ENCODE assay signal across 8 cellular contexts in the genomic region with DNA sequence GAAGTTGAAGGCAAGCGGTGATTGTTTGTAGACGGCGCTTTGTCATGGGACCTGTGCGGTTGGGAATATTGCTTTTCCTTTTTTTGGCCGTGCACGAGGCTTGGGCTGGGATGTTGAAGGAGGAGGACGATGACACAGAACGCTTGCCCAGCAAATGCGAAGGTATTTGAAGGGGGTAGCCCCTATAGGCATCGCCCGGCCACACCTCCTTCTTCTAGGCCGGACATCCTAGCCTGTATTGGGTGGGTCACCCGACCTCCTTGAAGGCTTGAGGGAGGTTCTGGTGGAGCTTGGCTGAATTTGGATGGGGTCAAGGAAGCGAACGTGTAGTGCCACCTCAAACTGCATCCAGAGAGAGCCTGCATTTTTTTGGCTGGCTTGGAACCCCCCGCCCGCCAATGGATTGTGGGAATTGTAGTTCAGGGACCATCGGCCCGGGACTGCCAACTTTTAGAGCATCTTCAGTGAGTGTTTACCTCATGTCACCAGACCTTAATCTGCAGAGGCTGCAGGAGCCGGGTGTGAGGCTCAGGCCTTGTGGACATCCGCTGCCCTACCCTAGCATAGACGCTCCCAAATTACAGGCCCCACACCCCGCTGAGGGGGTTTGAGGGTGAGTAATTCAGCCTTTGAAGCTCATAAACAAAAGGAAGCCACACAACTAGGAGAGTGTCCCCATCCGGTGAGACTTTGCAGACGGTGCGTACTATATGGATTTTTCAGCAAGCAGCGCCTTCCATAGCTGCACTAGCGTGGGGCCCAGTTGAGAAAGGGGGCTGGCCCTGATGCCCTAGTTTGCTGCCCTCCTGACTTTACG. TPM values are rescaled to one million over a fixed set of nuclear protein-coding genes. Genes with fewer than 3 reads are reported as not detected.
DNase-seq lines count a peak whose midpoint lies in the region; ATAC-seq and TF ChIP-seq lines count a peak whose summit lies in the region.

No MANE protein-coding gene starts in this region.

- H3K36me3 Mint-ChIP-seq in brain = peaks cover 19% of the 10 kb centered on the region

- peak overlapping the region; percentile 90 for H3K4me2 ChIP-seq in skeletal muscle satellite cell (ENCODE audit: low read length)

- H3K9me3 ChIP-seq in HUES6 (ENCODE audit: control insufficient read depth, insufficient read depth, low read depth, low read length) (no peaks in the 10 kb centered on the region), iPS-18c (ENCODE audit: control insufficient read depth, insufficient read depth, low read length) (no peaks in the 10 kb centered on the region), skeletal muscle satellite cell (replicated peaks; ENCODE audit: low read length) (no peaks in the 10 kb centered on the region)

- 0 out of 2 replicates have a peak, but pooled peaks cover 3% of the 10 kb centered on the region for H3K36me3 ChIP-seq in HUES6 (ENCODE audit: control insufficient read depth, insufficient read depth, low read length)
- peaks cover 20% of the 10 kb centered on the region for H3K36me3 ChIP-seq in skeletal muscle satellite cell (ENCODE audit: insufficient read depth, low read length)

- no peak overlapping the region; the same call in 1 of the 2 replicates for H3K27ac ChIP-seq in HUES6 (ENCODE audit: low read depth, low read length)

- H3K4me3 ChIP-seq in HUES6 (ENCODE audit: low read depth, low read length) (peak overlapping the region; percentile 82), iPS-18c (ENCODE audit: insufficient read depth, low read depth, low read length) (peak overlapping the region; percentile 77), skeletal muscle satellite cell (ENCODE audit: low read length) (peak overlapping the region; percentile 76)

- H3K27me3 Mint-ChIP-seq in brain = peaks cover 14% of the 10 kb centered on the region

- peaks cover 31% of the 10 kb centered on the region for H3K4me1 Mint-ChIP-seq in brain

- H3K4me3 Mint-ChIP-seq in brain = peak overlapping the region; percentile 95 to 100 (median 97)

- peaks cover 0 to 3% (median 0%) of the 10 kb centered on the region in 5 experiments for H3K9me3 Mint-ChIP-seq in brain

- TF ChIP-seq CTCF in brain (conservative IDR thresholded peaks at IDR 0.05) = no peak

- ATAC-seq in GM21447 (IDR thresholded peaks at IDR 0.05; ENCODE audit: unreplicated experiment) (peak; percentile 66), HG02870 (IDR thresholded peaks at IDR 0.05; ENCODE audit: unreplicated experiment) (no peak)

- no peaks in the 10 kb centered on the region for H3K27me3 ChIP-seq in HUES6 (ENCODE audit: control insufficient read depth, insufficient read depth, low read length)
- no peaks in the 10 kb centered on the region for H3K27me3 ChIP-seq in skeletal muscle satellite cell (ENCODE audit: control insufficient read depth, insufficient read depth, low read length)

- H3K9ac ChIP-seq in HUES6 (ENCODE audit: low read length) (peak overlapping the region; percentile 88), skeletal muscle satellite cell (ENCODE audit: low read depth, low read length) (peak overlapping the region; percentile 85)

- DNase-seq in Daoy (ENCODE audit: low read depth) (peak; percentile 73), T-helper 1 cell (peak; percentile 45 to 76 (median 62))

- peak overlapping the region; percentile 99 to 100 (median 99) for H3K27ac Mint-ChIP-seq in brain

- H3K4me1 ChIP-seq in HUES6 (ENCODE audit: control insufficient read depth, insufficient read depth, low read length) (peaks cover 10% of the 10 kb centered on the region), skeletal muscle satellite cell (ENCODE audit: control insufficient read depth, insufficient read depth, low read length) (peaks cover 13% of the 10 kb centered on the region)

RNA-seq across cellular contexts. Expression of a gene that starts 0.5 kb away (rescaled TPM):
- 11.8 and 16.0 TPM in 2 replicates for total RNA-seq in Daoy (2014; rRNA removed; shearing (Covaris generic))
- polyA plus RNA-seq in brain (ENCODE audit: insufficient read depth, low read depth, low replicate concordance) = 19.5 TPM
- 9.2 and 9.9 TPM in 2 replicates for total RNA-seq in skeletal muscle satellite cell (2012; rRNA removed)

RNA-seq across cellular contexts. Expression of a gene that starts 0.8 kb away (rescaled TPM):
- 47.3 and 58.6 TPM in 2 replicates for total RNA-seq in Daoy (2014; rRNA removed; shearing (Covaris generic))
- 124 TPM for polyA plus RNA-seq in brain (ENCODE audit: insufficient read depth, low read depth, low replicate concordance)
- total RNA-seq in skeletal muscle satellite cell (2012; rRNA removed) = 31.2 and 39.0 TPM in 2 replicates

RNA-seq across cellular contexts. Expression of a gene that starts 6.9 kb away (rescaled TPM):
- total RNA-seq in Daoy (2014; rRNA removed; shearing (Covaris generic)) = 6.3 and 8.1 TPM in 2 replicates
- 4.7 TPM for polyA plus RNA-seq in brain (ENCODE audit: insufficient read depth, low read depth, low replicate concordance)
- total RNA-seq in skeletal muscle satellite cell (2012; rRNA removed) = 2.0 and 3.7 TPM in 2 replicates

RNA-seq across cellular contexts. Expression of a gene that starts 18.5 kb away (rescaled TPM):
- total RNA-seq in Daoy (2014; rRNA removed; shearing (Covaris generic)) = 68.9 and 80.6 TPM in 2 replicates
- polyA plus RNA-seq in brain (ENCODE audit: insufficient read depth, low read depth, low replicate concordance) = 27.2 TPM
- total RNA-seq in skeletal muscle satellite cell (2012; rRNA removed) = 8.4 and 14.2 TPM in 2 replicates

RNA-seq across cellular contexts. Expression of a gene that starts 18.7 kb away (rescaled TPM):
- total RNA-seq in Daoy (2014; rRNA removed; shearing (Covaris generic)) = 469 and 539 TPM in 2 replicates
- polyA plus RNA-seq in brain (ENCODE audit: insufficient read depth, low read depth, low replicate concordance) = 233 TPM
- 76.0 and 79.9 TPM in 2 replicates for total RNA-seq in skeletal muscle satellite cell (2012; rRNA removed)
